1 cellular context compared by ENCODE assay signal in the genomic region with DNA sequence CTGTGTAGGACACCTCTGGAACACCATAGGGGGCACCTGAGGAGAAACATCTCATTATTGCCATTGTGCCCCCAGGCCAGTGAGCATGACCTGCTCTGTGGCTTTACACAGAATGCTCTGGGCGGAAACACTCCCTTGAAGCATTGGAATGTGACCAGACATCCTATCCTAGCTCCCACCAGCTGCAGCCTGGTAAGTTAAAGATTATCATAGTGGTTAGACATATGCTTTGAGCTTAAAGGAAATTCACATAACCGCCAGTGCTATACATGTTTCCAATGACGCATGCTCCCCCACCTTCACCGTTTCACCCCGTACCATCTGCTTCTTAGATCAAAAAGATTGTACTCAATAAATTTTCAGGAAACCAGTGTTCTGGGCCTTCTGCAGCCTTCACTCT.
TF ChIP-seq lines count a peak whose summit lies in the region.

No MANE protein-coding gene starts in this region.

TF ChIP-seq in SK-N-SH treated with all-trans-retinoic acid at 6 μM for 48 hours, 23 proteins besides CTCF, POLR2A, EP300 and RAD21 (continued from another document):
- TF ChIP-seq, protein P1, sequence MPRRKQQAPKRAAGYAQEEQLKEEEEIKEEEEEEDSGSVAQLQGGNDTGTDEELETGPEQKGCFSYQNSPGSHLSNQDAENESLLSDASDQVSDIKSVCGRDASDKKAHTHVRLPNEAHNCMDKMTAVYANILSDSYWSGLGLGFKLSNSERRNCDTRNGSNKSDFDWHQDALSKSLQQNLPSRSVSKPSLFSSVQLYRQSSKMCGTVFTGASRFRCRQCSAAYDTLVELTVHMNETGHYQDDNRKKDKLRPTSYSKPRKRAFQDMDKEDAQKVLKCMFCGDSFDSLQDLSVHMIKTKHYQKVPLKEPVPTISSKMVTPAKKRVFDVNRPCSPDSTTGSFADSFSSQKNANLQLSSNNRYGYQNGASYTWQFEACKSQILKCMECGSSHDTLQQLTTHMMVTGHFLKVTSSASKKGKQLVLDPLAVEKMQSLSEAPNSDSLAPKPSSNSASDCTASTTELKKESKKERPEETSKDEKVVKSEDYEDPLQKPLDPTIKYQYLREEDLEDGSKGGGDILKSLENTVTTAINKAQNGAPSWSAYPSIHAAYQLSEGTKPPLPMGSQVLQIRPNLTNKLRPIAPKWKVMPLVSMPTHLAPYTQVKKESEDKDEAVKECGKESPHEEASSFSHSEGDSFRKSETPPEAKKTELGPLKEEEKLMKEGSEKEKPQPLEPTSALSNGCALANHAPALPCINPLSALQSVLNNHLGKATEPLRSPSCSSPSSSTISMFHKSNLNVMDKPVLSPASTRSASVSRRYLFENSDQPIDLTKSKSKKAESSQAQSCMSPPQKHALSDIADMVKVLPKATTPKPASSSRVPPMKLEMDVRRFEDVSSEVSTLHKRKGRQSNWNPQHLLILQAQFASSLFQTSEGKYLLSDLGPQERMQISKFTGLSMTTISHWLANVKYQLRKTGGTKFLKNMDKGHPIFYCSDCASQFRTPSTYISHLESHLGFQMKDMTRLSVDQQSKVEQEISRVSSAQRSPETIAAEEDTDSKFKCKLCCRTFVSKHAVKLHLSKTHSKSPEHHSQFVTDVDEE (CRISPR knock-in tag; IDR thresholded peaks at IDR 0.05) = no peak
- TF ChIP-seq ZFP3 (CRISPR knock-in tag; IDR thresholded peaks at IDR 0.05) (no peak), ZNF8 (CRISPR knock-in tag; IDR thresholded peaks at IDR 0.05) (no peak), OSR1 (CRISPR knock-in tag; IDR thresholded peaks at IDR 0.05) (no peak), ISL1 (CRISPR knock-in tag; IDR thresholded peaks at IDR 0.05) (no peak), ZNF70 (CRISPR knock-in tag; IDR thresholded peaks at IDR 0.05) (no peak), BACH2 (CRISPR knock-in tag; IDR thresholded peaks at IDR 0.05; ENCODE audit: borderline replicate concordance) (no peak)
